ENCODE assay signal across 1 cellular context in genomic region chr17:44966348-44967025, GRCh38.
TF ChIP-seq lines count a peak whose summit lies in the region.

No MANE protein-coding gene starts in this region.

TF ChIP-seq in IMR-90, 13 proteins besides CTCF, POLR2A, EP300 and RAD21:
- TF ChIP-seq MAZ (IDR thresholded peaks at IDR 0.05; ENCODE audit: borderline replicate concordance, low read depth, low read length) (no peak), RFX5 (IDR thresholded peaks at IDR 0.05; ENCODE audit: low read depth, low read length) (no peak), FOS (IDR thresholded peaks at IDR 0.05; ENCODE audit: low read depth, low read length) (no peak), MAFK (IDR thresholded peaks at IDR 0.05; ENCODE audit: low read depth, low read length) (no peak), NFE2L2 (IDR thresholded peaks at IDR 0.05; ENCODE audit: low read depth, low read length) (no peak), RCOR1 (IDR thresholded peaks at IDR 0.05; ENCODE audit: insufficient replicate concordance, low read length) (no peak), USF2 (IDR thresholded peaks at IDR 0.05; ENCODE audit: low read depth, low read length) (no peak), ELK1 (IDR thresholded peaks at IDR 0.05; ENCODE audit: borderline replicate concordance, low read depth, low read length) (no peak), BHLHE40 (IDR thresholded peaks at IDR 0.05; ENCODE audit: low read depth, low read length) (no peak), CHD1 (IDR thresholded peaks at IDR 0.05; ENCODE audit: low read depth, low read length) (no peak), MXI1 (IDR thresholded peaks at IDR 0.05; ENCODE audit: borderline replicate concordance, low read depth, low read length) (no peak), CEBPB (IDR thresholded peaks at IDR 0.05; ENCODE audit: low read depth, low read length) (no peak), SMC3 (IDR thresholded peaks at IDR 0.05; ENCODE audit: low read depth, low read length) (no peak)
